ENCODE assay signal across 10 cellular contexts in genomic region chr1:155325596-155325893, GRCh38. TPM values are rescaled to one million over a fixed set of nuclear protein-coding genes. Genes with fewer than 3 reads are reported as not detected.
DNase-seq lines count a peak whose midpoint lies in the region; ATAC-seq lines count a peak whose summit lies in the region.
"Had no signal": no experiment of that assay in that cellular context is flagged by ENCODE, and none has a peak within 500 bp of the region (broad histone marks: within the 10 kb centered on the region; RNA-seq: fewer than 3 reads in every experiment).

No MANE protein-coding gene starts in this region.

- H3K36me3 Mint-ChIP-seq in T-helper 2 cell treated with Interferon-gamma antibody and Interleukin-4, amounts not matched to agents 5 μg/mL and 100 μg/mL, for 36 hours (ENCODE audit: low read depth): peaks cover 13% of the 10 kb centered on the region
- peaks cover 16% of the 10 kb centered on the region for H3K36me3 Mint-ChIP-seq in activated T-helper 2 cell treated with anti-CD3 and anti-CD28 coated beads, Interferon-gamma antibody, Interleukin-2, Interleukin-4, amounts not matched to agents 10 μg/mL and 5 μg/mL and 100 μg/mL, durations not matched to agents 14 hours and 24 hours and 36 hours (ENCODE audit: low read depth)
- peaks cover 10% of the 10 kb centered on the region for H3K36me3 Mint-ChIP-seq in stimulated activated memory B cell treated with anti-CD40 and anti-IgM and Interleukin-4, amounts not matched to agents 10 μg/mL and 1 μg/mL and 100 μg/mL, for 72 hours

- no peaks in the 10 kb centered on the region for H3K9me3 Mint-ChIP-seq in T-helper 2 cell treated with Interferon-gamma antibody and Interleukin-4, amounts not matched to agents 5 μg/mL and 100 μg/mL, for 36 hours
- no peaks in the 10 kb centered on the region for H3K9me3 Mint-ChIP-seq in activated T-helper 2 cell treated with anti-CD3 and anti-CD28 coated beads, Interferon-gamma antibody, Interleukin-2, Interleukin-4, amounts not matched to agents 10 μg/mL and 5 μg/mL and 100 μg/mL, durations not matched to agents 14 hours and 24 hours and 36 hours
- H3K9me3 Mint-ChIP-seq in stimulated activated memory B cell treated with anti-CD40 and anti-IgM and Interleukin-4, amounts not matched to agents 10 μg/mL and 1 μg/mL and 100 μg/mL, for 72 hours: no peaks in the 10 kb centered on the region

- intact Hi-C loops in activated T-helper 2 cell treated with anti-CD3 and anti-CD28 coated beads, Interferon-gamma antibody, Interleukin-2, Interleukin-4, amounts not matched to agents 10 μg/mL and 5 μg/mL and 100 μg/mL, durations not matched to agents 14 hours and 24 hours and 36 hours (cut with micrococcal nuclease): no loop called here

- H3K4me1 ChIP-seq in iPS-15b (ENCODE audit: control insufficient read depth, insufficient read depth, low read length): peaks cover 12% of the 10 kb centered on the region

- H3K4me3 ChIP-seq in iPS-15b (ENCODE audit: low read depth, low read length): peak overlapping the region; percentile 97

- DNase-seq in T-helper 2 cell treated with Interferon-gamma antibody and Interleukin-4, amounts not matched to agents 5 μg/mL and 100 μg/mL, for 36 hours (ENCODE audit: low spot score): no peak
- DNase-seq in T-helper 2 cell (no peak), C1 segment of cervical spinal cord (lab: John Stamatoyannopoulos, UW) (no peak), NCI-H748 treated with DMSO at 0.1 percent for 48 hours (lab: John Stamatoyannopoulos, UW) (no peak)
- DNase-seq in activated T-helper 2 cell treated with anti-CD3 and anti-CD28 coated beads, Interferon-gamma antibody, Interleukin-2, Interleukin-4, amounts not matched to agents 10 μg/mL and 5 μg/mL and 100 μg/mL, durations not matched to agents 14 hours and 24 hours and 36 hours (ENCODE audit: low spot score): no peak
- no peak for DNase-seq in stimulated activated naive CD4-positive, alpha-beta T cell treated with Interleukin-2 at 50 U/mL for 16 hours (lab: John Stamatoyannopoulos, UW)

- peak overlapping the region; percentile 86 for H3K4me3 Mint-ChIP-seq in T-helper 2 cell treated with Interferon-gamma antibody and Interleukin-4, amounts not matched to agents 5 μg/mL and 100 μg/mL, for 36 hours
- peak overlapping the region; percentile 81 for H3K4me3 Mint-ChIP-seq in activated T-helper 2 cell treated with anti-CD3 and anti-CD28 coated beads, Interferon-gamma antibody, Interleukin-2, Interleukin-4, amounts not matched to agents 10 μg/mL and 5 μg/mL and 100 μg/mL, durations not matched to agents 14 hours and 24 hours and 36 hours (ENCODE audit: low read depth)
- no peak overlapping the region for H3K4me3 Mint-ChIP-seq in stimulated activated memory B cell treated with anti-CD40 and anti-IgM and Interleukin-4, amounts not matched to agents 10 μg/mL and 1 μg/mL and 100 μg/mL, for 72 hours

- no peak overlapping the region for H3K27ac Mint-ChIP-seq in T-helper 2 cell treated with Interferon-gamma antibody and Interleukin-4, amounts not matched to agents 5 μg/mL and 100 μg/mL, for 36 hours
- H3K27ac Mint-ChIP-seq in activated T-helper 2 cell treated with anti-CD3 and anti-CD28 coated beads, Interferon-gamma antibody, Interleukin-2, Interleukin-4, amounts not matched to agents 10 μg/mL and 5 μg/mL and 100 μg/mL, durations not matched to agents 14 hours and 24 hours and 36 hours: no peak overlapping the region
- H3K27ac Mint-ChIP-seq in stimulated activated memory B cell treated with anti-CD40 and anti-IgM and Interleukin-4, amounts not matched to agents 10 μg/mL and 1 μg/mL and 100 μg/mL, for 72 hours: peak overlapping the region; percentile 79

- H3K4me1 Mint-ChIP-seq in T-helper 2 cell treated with Interferon-gamma antibody and Interleukin-4, amounts not matched to agents 5 μg/mL and 100 μg/mL, for 36 hours (ENCODE audit: low read depth): peaks cover 21% of the 10 kb centered on the region
- peaks cover 19% of the 10 kb centered on the region for H3K4me1 Mint-ChIP-seq in activated T-helper 2 cell treated with anti-CD3 and anti-CD28 coated beads, Interferon-gamma antibody, Interleukin-2, Interleukin-4, amounts not matched to agents 10 μg/mL and 5 μg/mL and 100 μg/mL, durations not matched to agents 14 hours and 24 hours and 36 hours (ENCODE audit: low read depth)
- H3K4me1 Mint-ChIP-seq in stimulated activated memory B cell treated with anti-CD40 and anti-IgM and Interleukin-4, amounts not matched to agents 10 μg/mL and 1 μg/mL and 100 μg/mL, for 72 hours: peaks cover 34% of the 10 kb centered on the region

- no peak overlapping the region for H3K9ac ChIP-seq in iPS-15b (ENCODE audit: low read depth, low read length)

- no peak for ATAC-seq in stimulated activated memory B cell treated with anti-CD40 and anti-IgM and Interleukin-4, amounts not matched to agents 10 μg/mL and 1 μg/mL and 100 μg/mL, for 72 hours

- H3K9me3 ChIP-seq in iPS-15b (ENCODE audit: control insufficient read depth, insufficient read depth, low read length): no peaks in the 10 kb centered on the region
- H3K9me3 ChIP-seq: adrenal gland had no signal

- peaks cover 21% of the 10 kb centered on the region for H3K36me3 ChIP-seq in iPS-15b (ENCODE audit: control insufficient read depth, insufficient read depth, low read length)

- H3K27me3 Mint-ChIP-seq in T-helper 2 cell treated with Interferon-gamma antibody and Interleukin-4, amounts not matched to agents 5 μg/mL and 100 μg/mL, for 36 hours (ENCODE audit: low read depth): no peaks in the 10 kb centered on the region
- H3K27me3 Mint-ChIP-seq in activated T-helper 2 cell treated with anti-CD3 and anti-CD28 coated beads, Interferon-gamma antibody, Interleukin-2, Interleukin-4, amounts not matched to agents 10 μg/mL and 5 μg/mL and 100 μg/mL, durations not matched to agents 14 hours and 24 hours and 36 hours (ENCODE audit: low read depth): no peaks in the 10 kb centered on the region
- H3K27me3 Mint-ChIP-seq in stimulated activated memory B cell treated with anti-CD40 and anti-IgM and Interleukin-4, amounts not matched to agents 10 μg/mL and 1 μg/mL and 100 μg/mL, for 72 hours: no peaks in the 10 kb centered on the region

- peaks cover 12% of the 10 kb centered on the region for H3K27me3 ChIP-seq in iPS-15b (ENCODE audit: control insufficient read depth, insufficient read depth, low read length)
- H3K27me3 ChIP-seq: adrenal gland had no signal

RNA-seq across cellular contexts. Expression of gene RUSC1, which starts 4.9 kb away (rescaled TPM):
- total RNA-seq in activated T-helper 2 cell treated with anti-CD3 and anti-CD28 coated beads, Interferon-gamma antibody, Interleukin-2, Interleukin-4, amounts not matched to agents 10 μg/mL and 5 μg/mL and 100 μg/mL, durations not matched to agents 14 hours and 24 hours and 36 hours: 31.4 and 34.5 TPM in 2 replicates

RNA-seq across cellular contexts. Expression of gene FDPS, which starts 16.9 kb away (rescaled TPM):
- total RNA-seq in activated T-helper 2 cell treated with anti-CD3 and anti-CD28 coated beads, Interferon-gamma antibody, Interleukin-2, Interleukin-4, amounts not matched to agents 10 μg/mL and 5 μg/mL and 100 μg/mL, durations not matched to agents 14 hours and 24 hours and 36 hours: 342 and 361 TPM in 2 replicates

RNA-seq across cellular contexts. Expression of gene PKLR, which starts 24.3 kb away (rescaled TPM):
- total RNA-seq in activated T-helper 2 cell treated with anti-CD3 and anti-CD28 coated beads, Interferon-gamma antibody, Interleukin-2, Interleukin-4, amounts not matched to agents 10 μg/mL and 5 μg/mL and 100 μg/mL, durations not matched to agents 14 hours and 24 hours and 36 hours: not detected in 2 replicates
- total RNA-seq: omental fat pad had no signal

RNA-seq across cellular contexts. Expression of gene HCN3, which starts 48.3 kb away (rescaled TPM):
- 4.8 and 5.4 TPM in 2 replicates for total RNA-seq in activated T-helper 2 cell treated with anti-CD3 and anti-CD28 coated beads, Interferon-gamma antibody, Interleukin-2, Interleukin-4, amounts not matched to agents 10 μg/mL and 5 μg/mL and 100 μg/mL, durations not matched to agents 14 hours and 24 hours and 36 hours

RNA-seq across cellular contexts. Expression of gene CLK2, which starts 52.2 kb away (rescaled TPM):
- total RNA-seq in activated T-helper 2 cell treated with anti-CD3 and anti-CD28 coated beads, Interferon-gamma antibody, Interleukin-2, Interleukin-4, amounts not matched to agents 10 μg/mL and 5 μg/mL and 100 μg/mL, durations not matched to agents 14 hours and 24 hours and 36 hours: 95.7 and 96.8 TPM in 2 replicates
